Comparison of ENCODE assay signal across 16 cellular contexts in genomic region chr19:50477751-50478515, GRCh38. TPM values are rescaled to one million over a fixed set of nuclear protein-coding genes. Genes with fewer than 3 reads are reported as not detected.
DNase-seq lines count a peak whose midpoint lies in the region; ATAC-seq, FAIRE-seq and TF ChIP-seq lines count a peak whose summit lies in the region.
"Had no signal": no experiment of that assay in that cellular context is flagged by ENCODE, and none has a peak within 500 bp of the region (broad histone marks: within the 10 kb centered on the region; RNA-seq: fewer than 3 reads in every experiment).

No MANE protein-coding gene starts in this region.

- H2AFZ ChIP-seq in astrocyte (ENCODE audit: low read depth, low read length) = no peak overlapping the region

- peaks cover 25% of the 10 kb centered on the region for H3K79me2 ChIP-seq in astrocyte (ENCODE audit: insufficient read depth, low read length)

- H3K4me3 Mint-ChIP-seq in CD14-positive monocyte (no peak overlapping the region), HFFc6 (peak overlapping the region; percentile 97), astrocyte (ENCODE audit: unreplicated experiment) (no peak overlapping the region), nephron (peak overlapping the region; percentile 97 to 98 (median 98))

- peaks cover 5% of the 10 kb centered on the region for H3K4me1 ChIP-seq in astrocyte (ENCODE audit: insufficient read depth, low read length)

- H3K27ac Mint-ChIP-seq in CD14-positive monocyte (peak overlapping the region in 5 of 7 donors; percentile 25 to 93 (median 90)), HFFc6 (no peak overlapping the region), astrocyte (ENCODE audit: unreplicated experiment) (no peak overlapping the region), nephron (peak overlapping the region in 2 of 3 experiments; percentile 0 to 61)

- H3K36me3 Mint-ChIP-seq in CD14-positive monocyte (peaks cover 36 to 52% of the 10 kb centered on the region in 2 donors), HFFc6 (ENCODE audit: low read depth) (peaks cover 3% of the 10 kb centered on the region; the same call in 1 of the 2 replicates), astrocyte (ENCODE audit: low read depth, unreplicated experiment) (no peaks in the 10 kb centered on the region), nephron (ENCODE audit: low read depth) (peaks cover 41% of the 10 kb centered on the region)

- TF ChIP-seq CTCF in CD14-positive monocyte (IDR thresholded peaks at IDR 0.05) = no peak
- TF ChIP-seq CTCF in HFFc6 (IDR thresholded peaks at IDR 0.05) = no peak
- no peak for TF ChIP-seq CTCF in astrocyte (IDR thresholded peaks at IDR 0.05; ENCODE audit: insufficient read depth, low read depth, low read length)
- no peak for TF ChIP-seq CTCF in nephron (IDR thresholded peaks at IDR 0.05; ENCODE audit: unreplicated experiment in 3 of 3)

- H4K20me1 ChIP-seq in astrocyte (ENCODE audit: insufficient read depth, low read length) = peaks cover 20% of the 10 kb centered on the region

- H3K4me3 ChIP-seq in astrocyte (ENCODE audit: insufficient read depth, low read depth, low read length) = peak overlapping the region; percentile 98

- H3K9me3 Mint-ChIP-seq in CD14-positive monocyte = peaks cover 0 to 13% (median 2%) of the 10 kb centered on the region in 7 donors
- no peaks in the 10 kb centered on the region for H3K9me3 Mint-ChIP-seq in HFFc6
- H3K9me3 Mint-ChIP-seq in astrocyte (ENCODE audit: unreplicated experiment) = peaks cover 25% of the 10 kb centered on the region
- H3K9me3 Mint-ChIP-seq in nephron = peaks cover 3% of the 10 kb centered on the region

- H3K36me3 ChIP-seq in astrocyte (ENCODE audit: insufficient read depth, low read length) = no peaks in the 10 kb centered on the region

- H3K27me3 ChIP-seq in astrocyte (ENCODE audit: insufficient read depth, low read length) = no peaks in the 10 kb centered on the region

- no peak for ATAC-seq in HG03097 (IDR thresholded peaks at IDR 0.05; ENCODE audit: low FRiP score, unreplicated experiment)
- ATAC-seq: Panc1 had no signal

- no peak for FAIRE-seq in astrocyte (lab: Jason Lieb, UNC)
- FAIRE-seq: bronchial epithelial cell had no signal

- peak overlapping the region; percentile 97 for H3K9ac ChIP-seq in astrocyte (ENCODE audit: low read length)

- peak overlapping the region; percentile 98 for H3K4me2 ChIP-seq in astrocyte (ENCODE audit: low read length)

- H3K27ac ChIP-seq in astrocyte (ENCODE audit: low read depth, low read length) = no peak overlapping the region

- H3K27me3 Mint-ChIP-seq in CD14-positive monocyte (ENCODE audit: low read depth in 3 of 3) (peaks cover 0 to 5% (median 3%) of the 10 kb centered on the region in 3 donors), HFFc6 (ENCODE audit: insufficient read depth) (peaks cover 4% of the 10 kb centered on the region), astrocyte (ENCODE audit: low read depth, unreplicated experiment) (no peaks in the 10 kb centered on the region), nephron (ENCODE audit: low read depth) (no peaks in the 10 kb centered on the region)

- DNase-seq in CD14-positive monocyte (ENCODE audit: low spot score) = no peak
- DNase-seq in HFFc6 = no peak
- DNase-seq in astrocyte (ENCODE audit: low read depth) = no peak
- no peak for DNase-seq in COLO668 (lab: John Stamatoyannopoulos, UW; ENCODE audit: unreplicated experiment)
- no peak for DNase-seq in SW 1271 (lab: John Stamatoyannopoulos, UW)
- DNase-seq in stimulated activated CD4-positive, alpha-beta T cell treated with anti-CD3 and anti-CD28 coated beads, Interleukin-4, amount 100 ng/mL, for 4 hours = no peak
- DNase-seq: activated CD4-positive, CD25-positive, alpha-beta regulatory T cell treated with anti-CD3 and anti-CD28 coated beads, Interleukin-2, amount 50 U/mL, for 72 hours; foreskin fibroblast; H7; NCI-H1436 treated with DMSO at 0.1 percent for 48 hours; stimulated activated CD4-positive, alpha-beta T cell treated with anti-CD3 and anti-CD28 coated beads, Interleukin-1b, Interleukin-23, amount 100 ng/mL, for 48 hours had no signal

- intact Hi-C loops in CD14-positive monocyte (cut with micrococcal nuclease) = loop anchor here in 1 of 2 donors (2.0 kb wide), 1 partner anchor 33 kb away; the partner anchor contains the start of gene JOSD2

- no peaks in the 10 kb centered on the region for H3K9me3 ChIP-seq in astrocyte (ENCODE audit: insufficient read depth, low read depth, low read length)

- H3K4me1 Mint-ChIP-seq in CD14-positive monocyte = peaks cover 14% of the 10 kb centered on the region
- H3K4me1 Mint-ChIP-seq in HFFc6 (ENCODE audit: low read depth) = peaks cover 7% of the 10 kb centered on the region; the same call in 1 of the 2 replicates
- no peaks in the 10 kb centered on the region for H3K4me1 Mint-ChIP-seq in astrocyte (ENCODE audit: low read depth, unreplicated experiment)
- H3K4me1 Mint-ChIP-seq in nephron = peaks cover 14% of the 10 kb centered on the region

RNA-seq across cellular contexts. Expression of gene GARIN5A, which starts 1.3 kb away (rescaled TPM):
- polyA plus RNA-seq in CD14-positive monocyte = under 1 TPM in 1 of 2 donors, not detected in 1; 0.41 TPM
- total RNA-seq in HFFc6 (2021; fragmentation: NEBNext Ultra II Directional; extraction: Animal tissue kit (Norgen Biotek cat#: 25700)) = 1 to 10 TPM in 1 of 6 experiments, under 1 TPM in 4, not detected in 1; 0.16 to 1.5 (median 0.28) TPM
- not detected in 2 replicates for total RNA-seq in astrocyte

RNA-seq across cellular contexts. Expression of gene EMC10, which starts 1.6 kb away (rescaled TPM):
- 1 to 10 TPM; 8.5 to 9.3 TPM for polyA plus RNA-seq in CD14-positive monocyte
- total RNA-seq in HFFc6 (2021; fragmentation: NEBNext Ultra II Directional; extraction: Animal tissue kit (Norgen Biotek cat#: 25700)) = 100 to 1,000 TPM in 2 of 6 experiments, 10 to 100 TPM in 4; 49.1 to 113 (median 55.2) TPM
- not detected in 2 replicates for total RNA-seq in astrocyte

RNA-seq across cellular contexts. Expression of gene JOSD2, which starts 33.1 kb away (rescaled TPM):
- 10 to 100 TPM; 33.0 to 37.2 TPM for polyA plus RNA-seq in CD14-positive monocyte
- total RNA-seq in HFFc6 (2021; fragmentation: NEBNext Ultra II Directional; extraction: Animal tissue kit (Norgen Biotek cat#: 25700)) = 10 to 100 TPM; 62.7 to 86.3 (median 72.8) TPM
- total RNA-seq in astrocyte = not detected in 2 replicates

RNA-seq across cellular contexts. Expression of gene ASPDH, which starts 35.8 kb away (rescaled TPM):
- polyA plus RNA-seq in CD14-positive monocyte = not detected
- total RNA-seq in HFFc6 (2021; fragmentation: NEBNext Ultra II Directional; extraction: Animal tissue kit (Norgen Biotek cat#: 25700)) = not detected
- total RNA-seq in astrocyte = not detected in 2 replicates
- total RNA-seq: bronchial epithelial cell, H7, ureter had no signal

RNA-seq across cellular contexts. Expression of gene MYBPC2, which starts 45.2 kb away (rescaled TPM):
- polyA plus RNA-seq in CD14-positive monocyte = not detected
- total RNA-seq in HFFc6 (2021; fragmentation: NEBNext Ultra II Directional; extraction: Animal tissue kit (Norgen Biotek cat#: 25700)) = not detected
- total RNA-seq in astrocyte = not detected in 2 replicates
- total RNA-seq: bronchial epithelial cell had no signal

Comparison
In these comparisons a context has a peak if more than half of its experiments do, and no peak if none do; other contexts are left out.
1. H3K27ac Mint-ChIP-seq: peak in CD14-positive monocyte (5 of 7) and nephron (2 of 3); none in HFFc6 (single experiment) and astrocyte (single experiment).
2. H3K4me3 Mint-ChIP-seq: peak in HFFc6 (single experiment) and nephron (3 of 3); none in CD14-positive monocyte (0 of 2) and astrocyte (single experiment).
3. RNA of gene EMC10, which starts 1.6 kb away (total RNA-seq): 49.1 to 113 TPM in HFFc6; not detected in astrocyte; every median in the first group is over 10 times any median in the second.
4. RNA of gene JOSD2, which starts 33.1 kb away (total RNA-seq): 62.7 to 86.3 TPM in HFFc6; not detected in astrocyte; every median in the first group is over 10 times any median in the second.